In the genomic region with DNA sequence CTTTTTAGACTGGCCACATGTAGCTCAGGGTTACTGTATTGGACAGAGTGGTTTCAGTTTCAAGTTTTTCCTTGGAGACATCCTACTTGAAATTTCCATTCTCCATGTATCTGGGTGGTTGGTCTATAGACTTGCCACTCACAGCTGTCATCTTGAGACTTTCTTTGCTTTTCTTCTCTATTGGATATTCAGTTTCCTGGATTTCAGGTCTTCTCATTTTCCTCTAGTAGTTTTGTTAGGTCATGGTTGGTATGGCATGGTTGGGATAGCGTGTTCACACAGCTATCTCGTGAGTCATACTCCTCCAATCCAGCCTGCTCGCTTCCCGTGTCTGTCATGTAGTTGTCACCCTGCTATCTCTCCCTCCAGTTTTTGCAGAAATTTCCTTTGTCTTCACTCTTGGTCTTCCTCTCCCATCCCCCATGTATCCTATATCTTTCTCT, we compare ENCODE assay signal across 1 cellular context.
TF ChIP-seq lines count a peak whose summit lies in the region.

No MANE protein-coding gene starts in this region.

TF ChIP-seq in IMR-90, 13 proteins besides CTCF, POLR2A, EP300 and RAD21:
- TF ChIP-seq, protein P1, sequence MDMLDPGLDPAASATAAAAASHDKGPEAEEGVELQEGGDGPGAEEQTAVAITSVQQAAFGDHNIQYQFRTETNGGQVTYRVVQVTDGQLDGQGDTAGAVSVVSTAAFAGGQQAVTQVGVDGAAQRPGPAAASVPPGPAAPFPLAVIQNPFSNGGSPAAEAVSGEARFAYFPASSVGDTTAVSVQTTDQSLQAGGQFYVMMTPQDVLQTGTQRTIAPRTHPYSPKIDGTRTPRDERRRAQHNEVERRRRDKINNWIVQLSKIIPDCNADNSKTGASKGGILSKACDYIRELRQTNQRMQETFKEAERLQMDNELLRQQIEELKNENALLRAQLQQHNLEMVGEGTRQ (IDR thresholded peaks at IDR 0.05; ENCODE audit: low read depth, low read length) = no peak
- TF ChIP-seq BHLHE40 (IDR thresholded peaks at IDR 0.05; ENCODE audit: low read depth, low read length) = peak; percentile 39
- TF ChIP-seq SMC3 (IDR thresholded peaks at IDR 0.05; ENCODE audit: low read depth, low read length) = no peak
- TF ChIP-seq FOS (IDR thresholded peaks at IDR 0.05; ENCODE audit: low read depth, low read length) = peak; percentile 59
- TF ChIP-seq MXI1 (IDR thresholded peaks at IDR 0.05; ENCODE audit: borderline replicate concordance, low read depth, low read length) = peak; percentile 60; the same call in 1 of the 2 replicates
- TF ChIP-seq MAFK (IDR thresholded peaks at IDR 0.05; ENCODE audit: low read depth, low read length) = no peak
- no peak for TF ChIP-seq CHD1 (IDR thresholded peaks at IDR 0.05; ENCODE audit: low read depth, low read length)
- no peak for TF ChIP-seq NFE2L2 (IDR thresholded peaks at IDR 0.05; ENCODE audit: low read depth, low read length)
- TF ChIP-seq CEBPB (IDR thresholded peaks at IDR 0.05; ENCODE audit: low read depth, low read length) = 0 out of 2 replicates have a peak, but pooled peaks have one; percentile 1
